In genomic region chr15:25933456-25934158, GRCh38 we compare ENCODE assay signal across 8 cellular contexts.
DNase-seq lines count a peak whose midpoint lies in the region; ATAC-seq and TF ChIP-seq lines count a peak whose summit lies in the region.

No MANE protein-coding gene starts in this region.

- H3K9me2 ChIP-seq in OCI-LY7 (ENCODE audit: insufficient read depth, low read length) = no peaks in the 10 kb centered on the region

- DNase-seq in Caki2 (ENCODE audit: low read depth) (peak; percentile 74), OCI-LY7 (ENCODE audit: low spot score) (peak; percentile 91), foreskin fibroblast (peak; percentile 72 to 90)
- peak; percentile 30 to 42 for DNase-seq in activated T-helper 1 cell treated with anti-CD3 and anti-CD28 coated beads, Interleukin-2, amount 50 U/mL, for 16 hours (ENCODE audit: low read depth in 1 of 2, low spot score in 1 of 2)

- peaks cover 4% of the 10 kb centered on the region for H3K36me3 Mint-ChIP-seq in stimulated activated naive CD8-positive, alpha-beta T cell treated with anti-CD3 and anti-CD28 coated beads, Interleukin-15, Interleukin-2, amounts not matched to agents 100 ng/mL and 50 ng/mL, for 24 hours (ENCODE audit: low read depth)

- no peaks in the 10 kb centered on the region for H4K20me1 ChIP-seq in OCI-LY7 (ENCODE audit: insufficient read depth, low read length)

- peaks cover 8% of the 10 kb centered on the region for H3K4me1 Mint-ChIP-seq in stimulated activated naive CD8-positive, alpha-beta T cell treated with anti-CD3 and anti-CD28 coated beads, Interleukin-15, Interleukin-2, amounts not matched to agents 100 ng/mL and 50 ng/mL, for 24 hours (ENCODE audit: low read depth)

- H3K9me3 Mint-ChIP-seq in stimulated activated naive CD8-positive, alpha-beta T cell treated with anti-CD3 and anti-CD28 coated beads, Interleukin-15, Interleukin-2, amounts not matched to agents 100 ng/mL and 50 ng/mL, for 24 hours = peaks cover 16% of the 10 kb centered on the region

- H3K9me3 ChIP-seq in OCI-LY7 (ENCODE audit: low read length) (peaks cover 8% of the 10 kb centered on the region; the same call in 1 of the 2 replicates), neuron (ENCODE audit: low read length) (no peaks in the 10 kb centered on the region)

- CTCF ChIA-PET in OCI-LY7 (lab: Charles Lee; ENCODE audit: unreplicated experiment) = interaction anchor here (0.6 to 2.2 kb wide), 10 partner anchors 12 to 240 kb away, joined by 3 to 9 read pairs (median 4); no protein-coding TSS in a partner anchor

- intact Hi-C loops in OCI-LY7 (cut with micrococcal nuclease; ENCODE audit: unreplicated experiment) = loop anchor here (1.0 to 10.0 kb wide), 6 partner anchors 151 to 931 kb away; partner anchors contain the start of genes GABRA5 and UBE3A

- H3K36me3 ChIP-seq in OCI-LY7 (ENCODE audit: insufficient read depth, low read length) (no peaks in the 10 kb centered on the region), neuron (ENCODE audit: insufficient read depth, low read length) (no peaks in the 10 kb centered on the region)

- H3K4me1 ChIP-seq in OCI-LY7 (ENCODE audit: insufficient read depth, low read length, poor library complexity, severe bottlenecking) (peaks cover 22% of the 10 kb centered on the region), neuron (ENCODE audit: insufficient read depth, low read length) (peaks cover 3% of the 10 kb centered on the region)

- POLR2A ChIA-PET in OCI-LY7 (lab: Charles Lee) = interaction anchor here (0.6 to 1.2 kb wide), 14 partner anchors 10 to 572 kb away, joined by 3 to 7 read pairs (median 3); no protein-coding TSS in a partner anchor

- in situ Hi-C loops in Caki2 (cut with HindIII; ENCODE audit: low pct_unique_long_range_greater_than_20kb, low sequenced_read_pairs) = no loop called here

- H3K27ac Mint-ChIP-seq in stimulated activated naive CD8-positive, alpha-beta T cell treated with anti-CD3 and anti-CD28 coated beads, Interleukin-15, Interleukin-2, amounts not matched to agents 100 ng/mL and 50 ng/mL, for 24 hours = peak overlapping the region; percentile 94

- no peaks in the 10 kb centered on the region for H3K79me2 ChIP-seq in OCI-LY7 (ENCODE audit: insufficient read depth, low read depth, low read length)

- peak overlapping the region; percentile 82 for H3K4me3 Mint-ChIP-seq in stimulated activated naive CD8-positive, alpha-beta T cell treated with anti-CD3 and anti-CD28 coated beads, Interleukin-15, Interleukin-2, amounts not matched to agents 100 ng/mL and 50 ng/mL, for 24 hours

- TF ChIP-seq CTCF in OCI-LY7 (conservative IDR thresholded peaks at IDR 0.05; ENCODE audit: low read length) (peak; percentile 80), foreskin fibroblast (IDR thresholded peaks at IDR 0.05; ENCODE audit: low read depth, low read length) (peak; percentile 86)

- H3K4me3 ChIP-seq in OCI-LY7 (ENCODE audit: low read depth, low read length, poor library complexity, severe bottlenecking) = peak overlapping the region; percentile 49
- H3K4me3 ChIP-seq in foreskin fibroblast (ENCODE audit: low read depth in 1 of 2, low read length in 2 of 2) = peak overlapping the region; percentile 26 to 53
- peak overlapping the region; percentile 37 for H3K4me3 ChIP-seq in neuron (ENCODE audit: low read length)

- H3K4me2 ChIP-seq in OCI-LY7 (ENCODE audit: low read length) = peak overlapping the region; percentile 67

- no peak overlapping the region for H3K27ac ChIP-seq in OCI-LY7 (ENCODE audit: low read depth, low read length, poor library complexity, severe bottlenecking)

- ATAC-seq in HG02763 (IDR thresholded peaks at IDR 0.05; ENCODE audit: unreplicated experiment) (peak; percentile 61), HG03521 (IDR thresholded peaks at IDR 0.05; ENCODE audit: unreplicated experiment) (no peak)

- BruUV-seq in OCI-LY7 (replicated peaks; lab: Mats Ljungman, UMichigan) = no TSS peak

- peaks cover 12% of the 10 kb centered on the region for H3K27me3 Mint-ChIP-seq in stimulated activated naive CD8-positive, alpha-beta T cell treated with anti-CD3 and anti-CD28 coated beads, Interleukin-15, Interleukin-2, amounts not matched to agents 100 ng/mL and 50 ng/mL, for 24 hours

- H2AFZ ChIP-seq in OCI-LY7 (ENCODE audit: low read length) (peak overlapping the region; percentile 98), neuron (ENCODE audit: low read depth, low read length) (peak overlapping the region; percentile 89)

- H3K27me3 ChIP-seq in neuron (ENCODE audit: insufficient read depth, low read length) = no peaks in the 10 kb centered on the region

Comparison
In these comparisons a context has a peak if more than half of its experiments do, and no peak if none do; other contexts are left out.
1. DNase-seq: peak in every context shown above with its lines; median percentile 91 in OCI-LY7; 81 in foreskin fibroblast; 74 in Caki2; 36 in activated T-helper 1 cell treated with anti-CD3 and anti-CD28 coated beads, Interleukin-2, amount 50 U/mL, for 16 hours.